ENCODE assay signal across 9 cellular contexts in the genomic region with DNA sequence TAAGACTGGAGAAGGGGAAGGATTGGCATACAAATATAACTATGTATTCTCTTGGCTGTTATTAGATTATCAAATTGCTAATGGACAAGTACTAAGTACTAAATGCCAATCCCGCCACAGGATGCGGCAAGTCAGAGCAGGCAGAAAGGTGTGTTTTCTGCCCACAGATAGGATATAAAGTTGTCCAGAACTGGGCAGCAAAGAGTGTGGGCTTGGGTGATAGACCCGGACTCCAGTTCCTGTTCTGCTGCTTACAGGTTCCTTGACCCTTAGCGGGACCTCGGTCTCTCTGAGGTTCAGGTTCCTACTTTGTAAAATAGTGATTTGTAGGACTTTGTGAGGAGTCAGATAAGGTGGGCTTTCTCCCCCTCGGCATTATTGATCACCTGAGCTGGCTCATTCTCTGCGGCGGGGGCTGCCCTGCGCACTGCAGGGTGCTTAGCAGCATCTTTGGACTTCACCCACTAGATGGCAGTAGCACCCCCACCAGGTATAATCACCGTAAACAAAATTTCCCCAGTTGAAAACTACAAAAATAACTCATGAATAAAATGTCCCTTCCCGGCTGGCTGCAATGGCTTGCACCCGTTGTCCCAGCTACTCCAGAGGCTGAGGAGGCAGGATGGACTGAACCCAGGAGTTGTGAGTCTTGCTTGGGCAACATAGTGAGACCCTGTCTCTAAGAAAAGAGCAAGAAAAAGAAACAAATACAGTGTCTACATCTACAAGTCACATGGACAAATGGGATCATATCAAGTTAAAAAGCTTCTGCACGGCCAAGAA.
A peak's percentile ranks its signal among the peaks of the same experiment; 100 is the strongest.
DNase-seq lines count a peak whose midpoint lies in the region; ATAC-seq and TF ChIP-seq lines count a peak whose summit lies in the region.
"Had no signal": no experiment of that assay in that cellular context is flagged by ENCODE, and none has a peak within 500 bp of the region (broad histone marks: within the 10 kb centered on the region; RNA-seq: fewer than 3 reads in every experiment).

No MANE protein-coding gene starts in this region.

- H3K4me1 ChIP-seq in endodermal cell (ENCODE audit: control insufficient read depth, insufficient read depth, low read length), result no peaks in the 10 kb centered on the region

- peak overlapping the region; percentile 65 for H3K27ac Mint-ChIP-seq in endodermal cell

- H3K4me3 ChIP-seq in endodermal cell (ENCODE audit: low read length), result peak overlapping the region; percentile 68

- no peaks in the 10 kb centered on the region for H3K27me3 ChIP-seq in endodermal cell (ENCODE audit: control insufficient read depth, insufficient read depth, low read length, poor library complexity, severe bottlenecking)

- 73 to 88% methylated on average over 5 to 13 of the region's 13 CpGs for WGBS in endodermal cell (ENCODE audit: insufficient coverage in 1 of 2, insufficient read length in 1 of 2), 2 experiments

- peaks cover 33% of the 10 kb centered on the region for H3K9me3 Mint-ChIP-seq in endodermal cell

- H3K27ac ChIP-seq in endodermal cell (ENCODE audit: low read depth, low read length), result no peak overlapping the region
- H3K27ac ChIP-seq: neutrophil had no signal

- H3K9ac ChIP-seq in endodermal cell (ENCODE audit: extremely low read depth, low read length, poor library complexity, severe bottlenecking), result no peak overlapping the region

- H3K4me3 Mint-ChIP-seq in endodermal cell, result no peak overlapping the region

- H3K36me3 ChIP-seq in endodermal cell (ENCODE audit: control insufficient read depth, insufficient read depth, low read length), result no peaks in the 10 kb centered on the region
- H3K36me3 ChIP-seq: neutrophil had no signal

- peak; percentile 81 for TF ChIP-seq CTCF in endodermal cell (conservative IDR thresholded peaks at IDR 0.05)

- no peaks in the 10 kb centered on the region for H3K36me3 Mint-ChIP-seq in endodermal cell (ENCODE audit: low read depth)

- peaks cover 4% of the 10 kb centered on the region for H3K27me3 Mint-ChIP-seq in endodermal cell (ENCODE audit: insufficient read depth)

- H3K4me1 Mint-ChIP-seq in endodermal cell, result peaks cover 3% of the 10 kb centered on the region

- peak; percentile 91 for ATAC-seq in GM19035 (IDR thresholded peaks at IDR 0.05; ENCODE audit: unreplicated experiment)
- ATAC-seq in HG03135 (IDR thresholded peaks at IDR 0.05; ENCODE audit: unreplicated experiment), result peak; percentile 78

- H3K9me3 ChIP-seq in endodermal cell (ENCODE audit: control insufficient read depth, low read length), result peaks cover 42% of the 10 kb centered on the region
- H3K9me3 ChIP-seq: neutrophil had no signal

- DNase-seq in D341Med (ENCODE audit: low spot score), result peak; percentile 45
- DNase-seq in SKM-1 (lab: John Stamatoyannopoulos, UW; ENCODE audit: unreplicated experiment), result peak; percentile 7
- DNase-seq in endodermal cell, result peak; percentile 77
- DNase-seq in renal cortical epithelial cell (ENCODE audit: low read depth), result peak; percentile 21
- no peak for DNase-seq in Ammon's horn (ENCODE audit: low spot score)
- DNase-seq in UCSD-AML1 (lab: John Stamatoyannopoulos, UW; ENCODE audit: unreplicated experiment), result no peak

Comparison
In these comparisons a context has a peak if more than half of its experiments do, and no peak if none do; other contexts are left out.
1. DNase-seq: peak in D341Med (single experiment), SKM-1 (single experiment), endodermal cell (single experiment) and renal cortical epithelial cell (single experiment); none in Ammon's horn (single experiment) and UCSD-AML1 (single experiment).